Comparison of ENCODE assay signal across 16 cellular contexts in genomic region chr11:121870202-121871045, GRCh38.
A peak's percentile ranks its signal among the peaks of the same experiment; 100 is the strongest.
DNase-seq lines count a peak whose midpoint lies in the region; ATAC-seq, FAIRE-seq and TF ChIP-seq lines count a peak whose summit lies in the region.
"Had no signal": no experiment of that assay in that cellular context is flagged by ENCODE, and none has a peak within 500 bp of the region (broad histone marks: within the 10 kb centered on the region; RNA-seq: fewer than 3 reads in every experiment).

No MANE protein-coding gene starts in this region.

- TF ChIP-seq RAD21 in HepG2 (CRISPR knock-in tag; IDR thresholded peaks at IDR 0.05), result no peak

- in situ Hi-C loops in HepG2 (cut with HindIII; ENCODE audit: extremely low pct_ligation_motif_present, low pct_unique_long_range_greater_than_20kb), result no loop called here

- TF ChIP-seq POLR2A in HepG2 (IDR thresholded peaks at IDR 0.05; ENCODE audit: insufficient read depth in 1 of 2, low read depth in 2 of 2, low read length in 2 of 2), result no peak

- H3K27ac Mint-ChIP-seq in HFFc6, result no peak overlapping the region
- H3K27ac Mint-ChIP-seq: activated T-helper 17 cell treated with anti-CD3 and anti-CD28 coated beads, Interleukin-2, amount 50 U/mL, for 72 hours had no signal

- ATAC-seq in HepG2 (no peak), thoracic aorta (ENCODE audit: insufficient number of reproducible peaks, low FRiP score, low read depth) (no peak)
- ATAC-seq: activated T-helper 17 cell treated with anti-CD3 and anti-CD28 coated beads, Interleukin-2, amount 50 U/mL, for 72 hours had no signal

- TF ChIP-seq EP300 in HepG2 (IDR thresholded peaks at IDR 0.05; ENCODE audit: low read depth in 2 of 2, low read length in 2 of 2) (no peak), HepG2 (CRISPR knock-in tag; IDR thresholded peaks at IDR 0.05; ENCODE audit: borderline replicate concordance) (no peak)

- no peaks in the 10 kb centered on the region for H3K9me3 Mint-ChIP-seq in HFFc6

- H3K9me3 ChIP-seq in HepG2 (ENCODE audit: low read length) (no peaks in the 10 kb centered on the region), thoracic aorta (no peaks in the 10 kb centered on the region), colonic mucosa (no peaks in the 10 kb centered on the region)

- H3K27ac ChIP-seq in HepG2 (ENCODE audit: extremely low read length, insufficient read depth, low read length) (no peak overlapping the region), thoracic aorta (peak overlapping the region; percentile 58 to 87), colonic mucosa (no peak overlapping the region)

- H3K36me3 ChIP-seq in HepG2 (replicated peaks in 1 of 2; ENCODE audit: control insufficient read depth in 1 of 2, insufficient read depth in 2 of 2, low read length in 2 of 2) (no peaks in the 10 kb centered on the region), thoracic aorta (no peaks in the 10 kb centered on the region), colonic mucosa (no peaks in the 10 kb centered on the region)

- CTCF ChIA-PET in HepG2 (lab: Yijun Ruan, JAX; ENCODE audit: low intra/inter-chr PET ratio, low total read pairs), result no interaction called here

- no peak overlapping the region for H3K4me3 Mint-ChIP-seq in HFFc6
- H3K4me3 Mint-ChIP-seq: activated T-helper 17 cell treated with anti-CD3 and anti-CD28 coated beads, Interleukin-2, amount 50 U/mL, for 72 hours had no signal

- no peaks in the 10 kb centered on the region for H4K20me1 ChIP-seq in HepG2 (ENCODE audit: insufficient read depth, low read length)

- peaks cover 12% of the 10 kb centered on the region for H3K4me1 Mint-ChIP-seq in HFFc6 (ENCODE audit: low read depth)
- H3K4me1 Mint-ChIP-seq: activated T-helper 17 cell treated with anti-CD3 and anti-CD28 coated beads, Interleukin-2, amount 50 U/mL, for 72 hours had no signal

- no peak overlapping the region for H3K9ac ChIP-seq in HepG2 (ENCODE audit: insufficient read depth, low read depth, low read length)
- no peak overlapping the region for H3K9ac ChIP-seq in colonic mucosa (ENCODE audit: low read depth in 2 of 2, low read length in 2 of 2)

- FAIRE-seq in HepG2 (lab: Jason Lieb, UNC), result no peak
- FAIRE-seq: GM12892 had no signal

- no peaks in the 10 kb centered on the region for H3K27me3 Mint-ChIP-seq in HFFc6 (ENCODE audit: insufficient read depth)
- H3K27me3 Mint-ChIP-seq: activated T-helper 17 cell treated with anti-CD3 and anti-CD28 coated beads, Interleukin-2, amount 50 U/mL, for 72 hours had no signal

- H3K4me1 ChIP-seq in HepG2 (ENCODE audit: insufficient read depth, low read length), result peaks cover 14% of the 10 kb centered on the region
- peaks cover 6 to 25% of the 10 kb centered on the region in 2 donors for H3K4me1 ChIP-seq in thoracic aorta (ENCODE audit: control insufficient read depth in 1 of 2, low read depth in 2 of 2)
- H3K4me1 ChIP-seq in colonic mucosa, result no peaks in the 10 kb centered on the region

- H3K4me3 ChIP-seq in choroid plexus epithelial cell (ENCODE audit: low read depth, low read length) (no peak overlapping the region), HepG2 (replicated peaks in 1 of 3; ENCODE audit: insufficient read depth in 1 of 3, low read depth in 2 of 3, low read length in 3 of 3) (no peak overlapping the region), thoracic aorta (no peak overlapping the region), colonic mucosa (no peak overlapping the region)
- H3K4me3 ChIP-seq: skin epidermis had no signal

- H3K4me2 ChIP-seq in HepG2 (ENCODE audit: low read depth, low read length), result peak overlapping the region; percentile 52

- POLR2A ChIA-PET in HepG2 (lab: Yijun Ruan, JAX), result no interaction called here

- peak; percentile 52 for TF ChIP-seq CTCF in HFFc6 (IDR thresholded peaks at IDR 0.05)
- TF ChIP-seq CTCF in choroid plexus epithelial cell (conservative IDR thresholded peaks at IDR 0.05; ENCODE audit: low read depth, low read length), result peak; percentile 43
- TF ChIP-seq CTCF in HepG2 (CRISPR knock-in tag; IDR thresholded peaks at IDR 0.05), result peak; percentile 37
- peak; percentile 4 for TF ChIP-seq CTCF in thoracic aorta (IDR thresholded peaks at IDR 0.05)
- no peak for TF ChIP-seq CTCF in colonic mucosa (IDR thresholded peaks at IDR 0.05)

- BruUV-seq in HepG2 (replicated peaks; lab: Mats Ljungman, UMichigan), result no TSS peak

- no peaks in the 10 kb centered on the region for H3K36me3 Mint-ChIP-seq in HFFc6 (ENCODE audit: low read depth)

- H3K27me3 ChIP-seq in HepG2 (ENCODE audit: control insufficient read depth in 1 of 2, insufficient read depth in 2 of 2, low read length in 2 of 2), result no peaks in the 10 kb centered on the region
- no peaks in the 10 kb centered on the region for H3K27me3 ChIP-seq in thoracic aorta (replicated peaks; ENCODE audit: insufficient read depth)
- no peaks in the 10 kb centered on the region for H3K27me3 ChIP-seq in colonic mucosa

- 53% methylated on average over 7 of the region's 7 CpGs for WGBS in HepG2 (ENCODE audit: low lambda C conversion rate)

- intact Hi-C loops in HepG2 (cut with micrococcal nuclease; ENCODE audit: unreplicated experiment), result loop anchor here (10.0 kb wide), 1 partner anchor 234 kb away; no protein-coding TSS in a partner anchor
- intact Hi-C loops in colonic mucosa (cut with DNase I), result no loop called here

- no peak for DNase-seq in HFFc6
- DNase-seq in choroid plexus epithelial cell (ENCODE audit: low read depth), result peak; percentile 48
- peak; percentile 4 for DNase-seq in HepG2 (ENCODE audit: low spot score)
- DNase-seq in thoracic aorta (ENCODE audit: low spot score), result no peak
- DNase-seq in NCI-H2196 treated with DMSO at 0.1 percent for 48 hours (lab: John Stamatoyannopoulos, UW; ENCODE audit: unreplicated experiment), result no peak
- no peak for DNase-seq in colonic mucosa
- no peak for DNase-seq in NOMO-1 treated with DMSO at 0.1 percent for 48 hours (lab: John Stamatoyannopoulos, UW; ENCODE audit: unreplicated experiment)
- DNase-seq in NCI-H128 (lab: John Stamatoyannopoulos, UW; ENCODE audit: unreplicated experiment), result no peak
- DNase-seq: cortex of kidney, DMS53, mesendoderm, NCI-H1105 treated with DMSO at 0.1 percent for 48 hours, NCI-H82 had no signal

- H3K79me2 ChIP-seq in HepG2 (ENCODE audit: insufficient read depth, low read length), result no peaks in the 10 kb centered on the region

- no peak overlapping the region for H2AFZ ChIP-seq in HepG2 (ENCODE audit: low read length)

TF ChIP-seq in HepG2, 621 proteins besides CTCF, POLR2A, EP300 and RAD21:
- peak; percentile 27; the same call in 1 of the 2 replicates for TF ChIP-seq STAG1 (CRISPR knock-in tag; IDR thresholded peaks at IDR 0.05)
- TF ChIP-seq ATF4 (CRISPR knock-in tag; IDR thresholded peaks at IDR 0.05), result no peak

Comparison
In these comparisons a context has a peak if more than half of its experiments do, and no peak if none do; other contexts are left out.
1. DNase-seq: peak in choroid plexus epithelial cell (single experiment) and HepG2 (single experiment); none in HFFc6 (single experiment), thoracic aorta (single experiment), NCI-H2196 treated with DMSO at 0.1 percent for 48 hours (single experiment), colonic mucosa (single experiment), NOMO-1 treated with DMSO at 0.1 percent for 48 hours (single experiment) and NCI-H128 (single experiment).
2. H3K27ac ChIP-seq: peak in thoracic aorta (2 of 2); none in HepG2 (single experiment) and colonic mucosa (single experiment).